ENCODE assay signal across 7 cellular contexts in genomic region chr6:65631711-65632110, GRCh38.
"Had no signal": no experiment of that assay in that cellular context is flagged by ENCODE, and none has a peak within 500 bp of the region (broad histone marks: within the 10 kb centered on the region; RNA-seq: fewer than 3 reads in every experiment).

No MANE protein-coding gene starts in this region.

- ATAC-seq: K562 had no signal

- FAIRE-seq: HTR-8/SVneo, K562 had no signal

- H3K4me2 ChIP-seq: KMS-11 had no signal

- H3K4me3 ChIP-seq: K562 had no signal

- H3K27ac ChIP-seq: HL-60, KMS-11 had no signal

- DNase-seq: IMR-90, KBM-7, KG1 had no signal

- H3K9ac ChIP-seq: KMS-11 had no signal
